ENCODE assay signal across 1 cellular context in the genomic region with DNA sequence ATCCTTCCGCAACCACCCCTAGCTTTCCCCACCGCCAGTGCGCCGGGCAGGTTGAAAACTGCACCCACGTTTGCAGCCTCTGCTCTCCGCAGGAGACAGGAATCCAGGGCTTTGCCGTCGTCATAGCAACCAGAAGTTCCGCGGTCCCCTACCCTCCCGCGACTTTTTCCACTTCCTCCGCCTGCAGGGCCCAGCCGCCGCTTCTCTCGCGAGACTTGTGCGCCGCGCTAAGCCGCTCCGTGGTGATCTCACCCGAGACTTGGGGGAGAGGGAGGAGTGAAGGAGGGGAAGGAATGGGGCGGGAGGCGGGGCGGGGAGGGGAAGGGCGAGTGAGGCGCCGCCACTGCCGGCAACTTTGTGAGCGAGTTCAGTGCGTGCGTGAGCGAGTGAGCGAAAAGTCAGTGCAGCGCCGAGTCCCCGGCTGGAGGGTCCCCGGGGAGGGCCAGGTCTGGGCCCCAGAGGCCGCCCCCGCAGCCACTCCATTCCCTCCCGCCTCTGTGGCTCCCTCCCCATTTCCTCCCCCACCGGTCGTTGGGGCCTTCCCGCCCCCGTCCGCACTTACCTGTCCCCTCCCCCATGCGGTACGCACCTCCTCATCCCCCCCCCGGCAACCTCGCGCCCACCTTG.
TF ChIP-seq lines count a peak whose summit lies in the region.

A gene (plus strand): TSS at position 370 of the 627 bp plus-strand sequence.

TF ChIP-seq in WTC11, 78 proteins besides CTCF, POLR2A, EP300 and RAD21 (continued from another document):
- TF ChIP-seq, protein P1, sequence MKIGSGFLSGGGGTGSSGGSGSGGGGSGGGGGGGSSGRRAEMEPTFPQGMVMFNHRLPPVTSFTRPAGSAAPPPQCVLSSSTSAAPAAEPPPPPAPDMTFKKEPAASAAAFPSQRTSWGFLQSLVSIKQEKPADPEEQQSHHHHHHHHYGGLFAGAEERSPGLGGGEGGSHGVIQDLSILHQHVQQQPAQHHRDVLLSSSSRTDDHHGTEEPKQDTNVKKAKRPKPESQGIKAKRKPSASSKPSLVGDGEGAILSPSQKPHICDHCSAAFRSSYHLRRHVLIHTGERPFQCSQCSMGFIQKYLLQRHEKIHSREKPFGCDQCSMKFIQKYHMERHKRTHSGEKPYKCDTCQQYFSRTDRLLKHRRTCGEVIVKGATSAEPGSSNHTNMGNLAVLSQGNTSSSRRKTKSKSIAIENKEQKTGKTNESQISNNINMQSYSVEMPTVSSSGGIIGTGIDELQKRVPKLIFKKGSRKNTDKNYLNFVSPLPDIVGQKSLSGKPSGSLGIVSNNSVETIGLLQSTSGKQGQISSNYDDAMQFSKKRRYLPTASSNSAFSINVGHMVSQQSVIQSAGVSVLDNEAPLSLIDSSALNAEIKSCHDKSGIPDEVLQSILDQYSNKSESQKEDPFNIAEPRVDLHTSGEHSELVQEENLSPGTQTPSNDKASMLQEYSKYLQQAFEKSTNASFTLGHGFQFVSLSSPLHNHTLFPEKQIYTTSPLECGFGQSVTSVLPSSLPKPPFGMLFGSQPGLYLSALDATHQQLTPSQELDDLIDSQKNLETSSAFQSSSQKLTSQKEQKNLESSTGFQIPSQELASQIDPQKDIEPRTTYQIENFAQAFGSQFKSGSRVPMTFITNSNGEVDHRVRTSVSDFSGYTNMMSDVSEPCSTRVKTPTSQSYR (CRISPR knock-in tag; IDR thresholded peaks at IDR 0.05): peak; percentile 46; the same call in 1 of the 2 replicates
